10 cellular contexts compared by ENCODE assay signal in the genomic region with DNA sequence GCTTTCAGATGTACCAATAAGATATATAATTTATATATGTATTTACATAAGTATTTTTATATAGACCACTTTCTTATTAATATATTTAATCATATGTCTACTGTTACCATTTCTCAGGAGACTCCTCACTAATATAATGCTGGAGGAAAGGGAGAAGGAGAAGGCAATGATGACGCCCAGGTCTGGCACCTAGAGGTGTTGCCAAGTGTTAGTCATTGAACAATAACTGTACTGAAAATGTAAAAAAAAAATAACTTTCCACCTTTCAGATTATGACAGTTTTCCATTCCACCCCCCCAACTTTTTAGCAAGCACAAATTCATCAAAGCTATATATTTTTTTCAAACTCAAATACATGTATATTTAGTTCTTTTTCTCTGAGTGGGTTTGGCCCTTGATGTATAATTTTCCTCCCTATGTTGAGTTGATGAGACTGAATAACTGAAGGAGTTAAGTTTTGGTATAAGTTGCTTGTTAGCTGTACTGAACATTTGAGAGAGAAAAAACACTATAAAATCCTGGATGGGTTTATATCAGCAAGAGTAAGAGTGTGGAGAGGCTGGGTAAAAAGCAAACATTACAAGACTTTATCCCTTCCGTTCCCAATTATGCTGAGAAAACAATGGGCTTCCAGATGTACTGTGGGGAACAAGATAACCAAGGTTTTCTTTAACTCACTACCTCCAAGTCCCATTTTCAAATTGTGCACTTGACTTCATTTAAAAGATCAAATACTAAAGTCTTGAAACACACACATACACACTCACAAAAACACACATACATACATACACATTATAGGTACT.
"Had no signal": no experiment of that assay in that cellular context is flagged by ENCODE, and none has a peak within 500 bp of the region (broad histone marks: within the 10 kb centered on the region; RNA-seq: fewer than 3 reads in every experiment).

No MANE protein-coding gene starts in this region.

- H3K4me3 Mint-ChIP-seq: activated naive CD8-positive, alpha-beta T cell treated with anti-CD3 and anti-CD28 coated beads, Interleukin-2, amount 10 ng/mL, durations not matched to agents 7 days and 5 days; nephron progenitor cell had no signal

- DNase-seq: activated CD8-positive, alpha-beta memory T cell treated with anti-CD3 and anti-CD28 coated beads for 24 hours; activated naive CD8-positive, alpha-beta T cell treated with anti-CD3 and anti-CD28 coated beads, Interleukin-2, amount 10 ng/mL, durations not matched to agents 7 days and 5 days; kidney; left ventricle myocardium superior; mesenchymal stem cell; nephron progenitor cell; psoas muscle; right lobe of liver; spleen had no signal

- H3K27ac Mint-ChIP-seq: activated naive CD8-positive, alpha-beta T cell treated with anti-CD3 and anti-CD28 coated beads, Interleukin-2, amount 10 ng/mL, durations not matched to agents 7 days and 5 days; nephron progenitor cell had no signal

- H3K27me3 Mint-ChIP-seq: activated naive CD8-positive, alpha-beta T cell treated with anti-CD3 and anti-CD28 coated beads, Interleukin-2, amount 10 ng/mL, durations not matched to agents 7 days and 5 days had no signal

- ATAC-seq: activated CD4-positive, CD25-positive, alpha-beta regulatory T cell treated with anti-CD3 and anti-CD28 coated beads, Interleukin-2, amount 50 U/mL, for 24 hours; left ventricle myocardium superior; psoas muscle; right lobe of liver had no signal

- H3K4me1 Mint-ChIP-seq: nephron progenitor cell had no signal
